32 cellular contexts compared by ENCODE assay signal in the genomic region with DNA sequence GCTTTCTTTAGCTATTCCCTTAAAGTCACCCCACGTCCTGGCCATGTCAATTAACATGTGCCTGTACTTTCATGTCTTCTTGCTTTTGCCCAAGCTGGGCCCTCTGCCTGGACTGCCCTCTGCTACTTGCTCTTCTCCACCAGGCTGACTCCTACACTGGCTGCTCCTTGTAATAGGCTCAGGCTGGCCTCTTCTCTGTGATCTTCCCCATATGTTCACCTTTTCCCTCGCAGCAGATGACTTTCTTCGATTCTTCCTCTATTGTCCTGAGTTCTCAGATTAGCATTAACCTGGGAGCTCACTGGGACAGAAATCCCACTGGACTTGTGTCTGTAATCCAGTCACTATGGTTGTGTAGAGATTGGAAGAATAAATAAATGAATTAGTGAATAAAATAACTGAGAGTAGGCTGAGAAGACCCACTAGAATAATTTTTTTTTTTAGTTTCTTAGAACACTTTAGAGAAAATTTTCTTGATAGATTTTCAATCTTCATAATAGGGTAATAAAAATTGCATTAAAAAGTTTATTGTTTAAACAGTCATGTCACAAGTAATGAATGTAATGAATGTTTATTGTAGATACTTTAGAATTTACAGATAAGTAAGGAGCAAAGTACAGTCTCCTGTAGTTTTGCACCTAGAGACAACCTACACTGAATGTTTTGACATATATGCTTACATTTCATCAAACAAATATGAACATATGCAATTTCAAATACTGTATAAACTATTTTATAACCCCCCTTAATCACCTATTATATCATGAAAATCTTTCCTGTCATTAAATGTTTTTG. TPM values are rescaled to one million over a fixed set of nuclear protein-coding genes. Genes with fewer than 3 reads are reported as not detected.
DNase-seq lines count a peak whose midpoint lies in the region; ATAC-seq and TF ChIP-seq lines count a peak whose summit lies in the region.
"Had no signal": no experiment of that assay in that cellular context is flagged by ENCODE, and none has a peak within 500 bp of the region (broad histone marks: within the 10 kb centered on the region; RNA-seq: fewer than 3 reads in every experiment).

No MANE protein-coding gene starts in this region.

- CTCF ChIA-PET in activated CD4-positive, alpha-beta T cell treated with anti-CD3 and anti-CD28 coated beads for 36 hours (lab: Charles Lee): interaction anchor here (0.6 to 1.1 kb wide), 4 partner anchors 11 to 388 kb away, joined by 3 to 4 read pairs (median 3); no protein-coding TSS in a partner anchor
- CTCF ChIA-PET in RWPE1 (lab: Yijun Ruan, JAX): no interaction called here

- H3K9me3 ChIP-seq in uterus: no peaks in the 10 kb centered on the region
- H3K9me3 ChIP-seq: A549, adrenal gland, body of pancreas, psoas muscle, sigmoid colon, upper lobe of right lung had no signal

- H3K27me3 Mint-ChIP-seq in activated CD4-positive, alpha-beta T cell treated with anti-CD3 and anti-CD28 coated beads for 36 hours: no peaks in the 10 kb centered on the region
- H3K27me3 Mint-ChIP-seq in mesothelial cell of epicardium (ENCODE audit: low read depth): no peaks in the 10 kb centered on the region
- H3K27me3 Mint-ChIP-seq: activated T-cell treated with anti-CD3 and anti-CD28 coated beads, Interleukin-2, amount 50 U/mL, for 24 hours; CD8-positive, alpha-beta memory T cell; central memory CD8-positive, alpha-beta T cell; T-cell had no signal

- H3K27me3 ChIP-seq in uterus: no peaks in the 10 kb centered on the region
- H3K27me3 ChIP-seq: adrenal gland, body of pancreas, sigmoid colon, upper lobe of right lung had no signal

- peaks cover 26% of the 10 kb centered on the region for H3K4me1 Mint-ChIP-seq in activated CD4-positive, alpha-beta T cell treated with anti-CD3 and anti-CD28 coated beads for 36 hours
- peaks cover 18% of the 10 kb centered on the region for H3K4me1 Mint-ChIP-seq in mesothelial cell of epicardium

- no peak overlapping the region for H3K4me3 ChIP-seq in uterus
- H3K4me3 ChIP-seq: A549, adrenal gland, body of pancreas, psoas muscle, sigmoid colon, upper lobe of right lung had no signal

- TF ChIP-seq POLR2A in uterus (IDR thresholded peaks at IDR 0.05): no peak

- no peaks in the 10 kb centered on the region for H3K36me3 ChIP-seq in uterus
- H3K36me3 ChIP-seq: adrenal gland, sigmoid colon, upper lobe of right lung had no signal

- no peaks in the 10 kb centered on the region for H3K4me1 ChIP-seq in uterus
- H3K4me1 ChIP-seq: body of pancreas, psoas muscle had no signal

- POLR2A ChIA-PET in activated CD4-positive, alpha-beta T cell treated with anti-CD3 and anti-CD28 coated beads for 36 hours (lab: Charles Lee): no interaction called here
- POLR2A ChIA-PET in RWPE1 (lab: Yijun Ruan, JAX; ENCODE audit: low non-redundant PET): no interaction called here

- H3K27ac ChIP-seq in RWPE1 (peak overlapping the region; percentile 84), uterus (peak overlapping the region; percentile 1 to 23)
- H3K27ac ChIP-seq: A549, body of pancreas, KMS-11, psoas muscle, upper lobe of right lung had no signal

- TF ChIP-seq CTCF in RWPE1 (conservative IDR thresholded peaks at IDR 0.05; ENCODE audit: low read depth): no peak
- no peak for TF ChIP-seq CTCF in mesothelial cell of epicardium (IDR thresholded peaks at IDR 0.05; ENCODE audit: unreplicated experiment)
- TF ChIP-seq CTCF in uterus (IDR thresholded peaks at IDR 0.05): no peak
- no peak for TF ChIP-seq CTCF in GM13977 (IDR thresholded peaks at IDR 0.05; ENCODE audit: extremely low read depth, insufficient read depth, missing control alignments)

- peaks cover 3% of the 10 kb centered on the region for H3K9me3 Mint-ChIP-seq in activated CD4-positive, alpha-beta T cell treated with anti-CD3 and anti-CD28 coated beads for 36 hours (ENCODE audit: low read depth)
- peaks cover 5% of the 10 kb centered on the region for H3K9me3 Mint-ChIP-seq in mesothelial cell of epicardium
- H3K9me3 Mint-ChIP-seq: CD8-positive, alpha-beta memory T cell; central memory CD8-positive, alpha-beta T cell; dendritic cell treated with granulocyte-macrophage colony-stimulating factor and Interleukin-4, amounts not matched to agents 40 ng/mL and 50 ng/mL, for 4 days; stimulated activated effector memory CD8-positive, alpha-beta T cell treated with anti-CD3 and anti-CD28 coated beads, Interleukin-12 subunit alpha, Interleukin-12 subunit beta, amount 100 ng/mL, for 72 hours; WTC11 had no signal

- intact Hi-C loops in activated CD4-positive, alpha-beta T cell treated with anti-CD3 and anti-CD28 coated beads for 36 hours (cut with DNase I, micrococcal nuclease): no loop called here
- intact Hi-C loops in uterus (cut with DNase I; ENCODE audit: low total_unique reads): no loop called here

- peak overlapping the region; percentile 5 for H3K27ac Mint-ChIP-seq in activated CD4-positive, alpha-beta T cell treated with anti-CD3 and anti-CD28 coated beads for 36 hours
- peak overlapping the region; percentile 1 for H3K27ac Mint-ChIP-seq in mesothelial cell of epicardium
- H3K27ac Mint-ChIP-seq: activated T-cell treated with anti-CD3 and anti-CD28 coated beads, Interleukin-2, amount 50 U/mL, for 24 hours; dendritic cell treated with granulocyte-macrophage colony-stimulating factor and Interleukin-4, amounts not matched to agents 40 ng/mL and 50 ng/mL, for 4 days; naive thymus-derived CD4-positive, alpha-beta T cell; stimulated activated effector memory CD8-positive, alpha-beta T cell treated with anti-CD3 and anti-CD28 coated beads, Interleukin-12 subunit alpha, Interleukin-12 subunit beta, amount 100 ng/mL, for 72 hours; WTC11 had no signal

- DNase-seq in activated CD4-positive, alpha-beta T cell treated with anti-CD3 and anti-CD28 coated beads for 36 hours: no peak
- DNase-seq in activated CD4-positive, alpha-beta T cell treated with anti-CD3 and anti-CD28 coated beads for 1 hour: no peak
- DNase-seq in RWPE1 (ENCODE audit: low spot score) (no peak), mesothelial cell of epicardium (ENCODE audit: low spot score in 2 of 2, unreplicated experiment in 2 of 2) (no peak), uterus (no peak), putamen (ENCODE audit: low spot score) (no peak), A172 (ENCODE audit: low spot score) (no peak), GM13977 (ENCODE audit: low spot score) (no peak)
- DNase-seq: activated CD4-positive, alpha-beta T cell treated with anti-CD3 and anti-CD28 coated beads, Interleukin-2, amount 50 U/mL, for 1 hour; activated gamma-delta T cell; activated T-cell treated with anti-CD3 and anti-CD28 coated beads, Interleukin-2, amount 50 U/mL, for 24 hours; adrenal gland; body of pancreas; CD8-positive, alpha-beta memory T cell; DMS153; MV-4-11; naive thymus-derived CD4-positive, alpha-beta T cell; NCI-H146; NCI-H2107; NCI-H345; nucleus accumbens; psoas muscle; sigmoid colon; T-cell; upper lobe of right lung had no signal

- peaks cover 5% of the 10 kb centered on the region for H3K36me3 Mint-ChIP-seq in activated CD4-positive, alpha-beta T cell treated with anti-CD3 and anti-CD28 coated beads for 36 hours (ENCODE audit: low read depth)
- H3K36me3 Mint-ChIP-seq in mesothelial cell of epicardium: no peaks in the 10 kb centered on the region
- H3K36me3 Mint-ChIP-seq: CD8-positive, alpha-beta memory T cell; stimulated activated effector memory CD8-positive, alpha-beta T cell treated with anti-CD3 and anti-CD28 coated beads, Interleukin-12 subunit alpha, Interleukin-12 subunit beta, amount 100 ng/mL, for 72 hours; T-cell; WTC11 had no signal

- H3K4me3 Mint-ChIP-seq in activated CD4-positive, alpha-beta T cell treated with anti-CD3 and anti-CD28 coated beads for 36 hours: no peak overlapping the region
- H3K4me3 Mint-ChIP-seq in mesothelial cell of epicardium: no peak overlapping the region
- H3K4me3 Mint-ChIP-seq: activated T-cell treated with anti-CD3 and anti-CD28 coated beads, Interleukin-2, amount 50 U/mL, for 24 hours; CD8-positive, alpha-beta memory T cell; central memory CD8-positive, alpha-beta T cell; dendritic cell treated with granulocyte-macrophage colony-stimulating factor and Interleukin-4, amounts not matched to agents 40 ng/mL and 50 ng/mL, for 4 days; naive thymus-derived CD4-positive, alpha-beta T cell; stimulated activated effector memory CD8-positive, alpha-beta T cell treated with anti-CD3 and anti-CD28 coated beads, Interleukin-12 subunit alpha, Interleukin-12 subunit beta, amount 100 ng/mL, for 72 hours; T-cell; WTC11 had no signal

- ATAC-seq in activated CD4-positive, alpha-beta T cell treated with anti-CD3 and anti-CD28 coated beads for 36 hours: no peak
- ATAC-seq: A549; body of pancreas; naive thymus-derived CD4-positive, alpha-beta T cell; psoas muscle; stimulated activated effector memory CD8-positive, alpha-beta T cell treated with anti-CD3 and anti-CD28 coated beads, Interleukin-12 subunit alpha, Interleukin-12 subunit beta, amount 100 ng/mL, for 72 hours; T-cell; WTC11 had no signal

- in situ Hi-C loops in GM13977 (cut with MboI; ENCODE audit: low pct_unique_long_range_greater_than_20kb, low sequenced_read_pairs, unreplicated experiment): no loop called here

RNA-seq across cellular contexts. Expression of a gene that starts 47.4 kb away (rescaled TPM):
- under 1 TPM; 0.47 to 0.50 TPM for total RNA-seq in activated CD4-positive, alpha-beta T cell treated with anti-CD3 and anti-CD28 coated beads for 36 hours
- 11.7 to 12.2 TPM (median 12.2 TPM) in 3 replicates for total RNA-seq in mesothelial cell of epicardium
- 1 to 10 TPM in 1 of 4 donors, under 1 TPM in 1, not detected in 2; 0.15 to 3.3 TPM for total RNA-seq in uterus
- 0.12 and 0.14 TPM in 2 replicates for total RNA-seq in A172 (2014; rRNA removed; shearing (Covaris generic))
- total RNA-seq: SK-MEL-5 had no signal
